In the genomic region with DNA sequence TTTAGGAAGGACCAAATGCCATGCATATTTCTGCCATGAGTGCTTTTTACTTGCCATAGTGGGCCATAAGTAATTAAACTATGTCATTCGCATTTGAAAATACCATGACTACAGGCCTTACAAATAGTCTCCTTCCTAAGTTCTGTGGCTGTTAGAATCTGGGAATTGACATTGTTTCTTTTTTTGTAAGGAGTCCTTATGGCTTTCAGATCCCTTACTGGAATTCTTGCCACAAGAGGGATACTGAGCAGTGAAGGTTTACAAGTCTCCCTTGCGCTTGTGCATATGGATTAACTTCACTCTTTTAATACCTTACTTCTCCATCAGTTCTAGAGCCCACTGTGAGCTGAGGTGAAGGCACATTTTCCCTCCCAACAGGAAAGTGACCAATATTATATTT, we compare ENCODE assay signal across 19 cellular contexts.
DNase-seq lines count a peak whose midpoint lies in the region; ATAC-seq and TF ChIP-seq lines count a peak whose summit lies in the region.
"Had no signal": no experiment of that assay in that cellular context is flagged by ENCODE, and none has a peak within 500 bp of the region (broad histone marks: within the 10 kb centered on the region; RNA-seq: fewer than 3 reads in every experiment).

No MANE protein-coding gene starts in this region.

- peak; percentile 69 for ATAC-seq in GM23338

- no CpG with 5 or more reads among the region's 2 CpGs for WGBS in iPS DF 6.9 (ENCODE audit: insufficient coverage, insufficient read length)

- no peaks in the 10 kb centered on the region for H3K9me2 ChIP-seq in GM23338 (ENCODE audit: insufficient read depth)

- no peaks in the 10 kb centered on the region for H3K79me2 ChIP-seq in GM23338 (replicated peaks; ENCODE audit: insufficient read depth)

- H4K20me1 ChIP-seq in GM23338 (replicated peaks; ENCODE audit: insufficient read depth): no peaks in the 10 kb centered on the region

- H3K4me1 ChIP-seq in GM23338 (ENCODE audit: insufficient read depth) (0 out of 2 replicates have a peak, but pooled peaks cover 4% of the 10 kb centered on the region), iPS DF 6.9 (ENCODE audit: control insufficient read depth, insufficient read depth, low read length) (no peaks in the 10 kb centered on the region)

- H3K27ac ChIP-seq in GM23338 (ENCODE audit: low read depth) (no peak overlapping the region), iPS DF 6.9 (ENCODE audit: low read length) (no peak overlapping the region), substantia nigra (ENCODE audit: low read depth, low read length, poor library complexity, severe bottlenecking) (no peak overlapping the region)

- peaks cover 2% of the 10 kb centered on the region; the same call in 1 of the 3 replicates for H3K36me3 Mint-ChIP-seq in GM23338 (ENCODE audit: low read depth)
- peaks cover 1% of the 10 kb centered on the region for H3K36me3 Mint-ChIP-seq in progenitor cell of endocrine pancreas (ENCODE audit: insufficient read depth)
- H3K36me3 Mint-ChIP-seq: CD14-positive monocyte had no signal

- H3K4me1 Mint-ChIP-seq in GM23338: peaks cover 12% of the 10 kb centered on the region
- H3K4me1 Mint-ChIP-seq in progenitor cell of endocrine pancreas (ENCODE audit: low read depth): no peaks in the 10 kb centered on the region
- H3K4me1 Mint-ChIP-seq: CD14-positive monocyte had no signal

- H3K4me2 ChIP-seq in GM23338: no peak overlapping the region

- H3K4me3 ChIP-seq in GM23338: no peak overlapping the region
- H3K4me3 ChIP-seq in iPS DF 6.9 (ENCODE audit: low read length): no peak overlapping the region

- no peaks in the 10 kb centered on the region for H3F3A ChIP-seq in GM23338 (replicated peaks; ENCODE audit: low read depth)

- H3K9me3 Mint-ChIP-seq in GM23338 (peaks cover 2% of the 10 kb centered on the region; the same call in 2 of the 3 replicates), progenitor cell of endocrine pancreas (ENCODE audit: low read depth) (no peaks in the 10 kb centered on the region)

- DNase-seq in GM23338 (ENCODE audit: low spot score) (peak; percentile 56), astrocyte of the hippocampus (ENCODE audit: low read depth, low spot score) (peak; percentile 11), iPS DF 6.9 (ENCODE audit: low read depth, low spot score) (peak; percentile 9), progenitor cell of endocrine pancreas (ENCODE audit: low spot score, unreplicated experiment) (no peak), substantia nigra (lab: John Stamatoyannopoulos, UW) (no peak), NCI-H2171 (lab: John Stamatoyannopoulos, UW) (no peak), occipital lobe (lab: John Stamatoyannopoulos, UW) (no peak), epidermal melanocyte (ENCODE audit: insufficient read length, low spot score) (no peak)
- DNase-seq: 8988T; DMS 273 treated with DMSO at 0.1 percent for 48 hours; DND-41; MM.1S; NCI-H1092; NCI-H2081; NCI-H510A; NCI-H748 treated with DMSO at 0.1 percent for 48 hours; NK-92 treated with Interleukin-12 subunit alpha and Interleukin-12 subunit beta, amount 100 ng/mL, for 24 hours; SHP77 had no signal

- H3K27me3 ChIP-seq in GM23338 (ENCODE audit: insufficient read depth) (no peaks in the 10 kb centered on the region), iPS DF 6.9 (ENCODE audit: control insufficient read depth, insufficient read depth, low read length) (no peaks in the 10 kb centered on the region)

- H3K9me3 ChIP-seq in iPS DF 6.9 (ENCODE audit: control insufficient read depth, insufficient read depth, low read length): no peaks in the 10 kb centered on the region

- TF ChIP-seq CTCF in GM23338 (conservative IDR thresholded peaks at IDR 0.05; ENCODE audit: low read depth in 2 of 2) (peak in 1 of 2 experiments; percentile 47; a peak in 3 of 4 replicates), progenitor cell of endocrine pancreas (IDR thresholded peaks at IDR 0.05; ENCODE audit: unreplicated experiment) (peak; percentile 32)

- H3K4me3 Mint-ChIP-seq in GM23338 (no peak overlapping the region), progenitor cell of endocrine pancreas (ENCODE audit: low read depth) (no peak overlapping the region)
- H3K4me3 Mint-ChIP-seq: CD14-positive monocyte had no signal

- H3K27me3 Mint-ChIP-seq in GM23338 (ENCODE audit: insufficient read depth, low read depth, poor library complexity): no peaks in the 10 kb centered on the region
- H3K27me3 Mint-ChIP-seq in progenitor cell of endocrine pancreas: no peaks in the 10 kb centered on the region

- no peak overlapping the region for H3K27ac Mint-ChIP-seq in GM23338
- H3K27ac Mint-ChIP-seq in progenitor cell of endocrine pancreas: no peak overlapping the region
- H3K27ac Mint-ChIP-seq: CD14-positive monocyte had no signal

- H3K36me3 ChIP-seq in GM23338 (ENCODE audit: insufficient read depth) (no peaks in the 10 kb centered on the region), iPS DF 6.9 (ENCODE audit: control insufficient read depth, insufficient read depth, low read length) (no peaks in the 10 kb centered on the region)

- H2AFZ ChIP-seq in GM23338: no peak overlapping the region

TF ChIP-seq in GM23338, 12 proteins besides CTCF, POLR2A, EP300 and RAD21:
- TF ChIP-seq, protein P1, sequence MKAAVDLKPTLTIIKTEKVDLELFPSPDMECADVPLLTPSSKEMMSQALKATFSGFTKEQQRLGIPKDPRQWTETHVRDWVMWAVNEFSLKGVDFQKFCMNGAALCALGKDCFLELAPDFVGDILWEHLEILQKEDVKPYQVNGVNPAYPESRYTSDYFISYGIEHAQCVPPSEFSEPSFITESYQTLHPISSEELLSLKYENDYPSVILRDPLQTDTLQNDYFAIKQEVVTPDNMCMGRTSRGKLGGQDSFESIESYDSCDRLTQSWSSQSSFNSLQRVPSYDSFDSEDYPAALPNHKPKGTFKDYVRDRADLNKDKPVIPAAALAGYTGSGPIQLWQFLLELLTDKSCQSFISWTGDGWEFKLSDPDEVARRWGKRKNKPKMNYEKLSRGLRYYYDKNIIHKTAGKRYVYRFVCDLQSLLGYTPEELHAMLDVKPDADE (IDR thresholded peaks at IDR 0.05): no peak
- TF ChIP-seq EZH2 (IDR thresholded peaks at IDR 0.05; ENCODE audit: low read depth, unreplicated experiment) (no peak), CREB1 (CRISPR knock-in tag; IDR thresholded peaks at IDR 0.05; ENCODE audit: low read depth) (no peak)
TF ChIP-seq in GM23338: peak in this region for 0.

Comparison
In these comparisons a context has a peak if more than half of its experiments do, and no peak if none do; other contexts are left out.
1. DNase-seq: peak in GM23338 (single experiment), astrocyte of the hippocampus (single experiment) and iPS DF 6.9 (single experiment); none in progenitor cell of endocrine pancreas (single experiment), substantia nigra (0 of 49), NCI-H2171 (single experiment), occipital lobe (single experiment) and epidermal melanocyte (single experiment).